Comparison of ENCODE assay signal across 9 cellular contexts in genomic region chr4:43983610-43984009, GRCh38.
"Had no signal": no experiment of that assay in that cellular context is flagged by ENCODE, and none has a peak within 500 bp of the region (broad histone marks: within the 10 kb centered on the region; RNA-seq: fewer than 3 reads in every experiment).

No MANE protein-coding gene starts in this region.

- FAIRE-seq: HTR-8/SVneo had no signal

- H3K4me3 ChIP-seq: GM23338 had no signal

- H3K27ac ChIP-seq: KMS-11 had no signal

- ATAC-seq: GM23338 had no signal

- H3K4me2 ChIP-seq: GM23338, KMS-11 had no signal

- DNase-seq: H7, HCEC 1CT, HFFc6, IMR-90, Karpas-422, KBM-7 had no signal

- H2AFZ ChIP-seq: GM23338 had no signal

- H3K9ac ChIP-seq: KMS-11 had no signal
